8 cellular contexts compared by ENCODE assay signal in genomic region chr14:55245657-55246268, GRCh38. TPM values are rescaled to one million over a fixed set of nuclear protein-coding genes. Genes with fewer than 3 reads are reported as not detected.
DNase-seq lines count a peak whose midpoint lies in the region; ATAC-seq and TF ChIP-seq lines count a peak whose summit lies in the region.

No MANE protein-coding gene starts in this region.

- no peak for ATAC-seq in GM19467 (IDR thresholded peaks at IDR 0.05; ENCODE audit: unreplicated experiment)
- ATAC-seq in HG02571 (IDR thresholded peaks at IDR 0.05; ENCODE audit: unreplicated experiment), result no peak

- no peak overlapping the region for H3K27ac ChIP-seq in parathyroid adenoma

- H3K27me3 ChIP-seq in parathyroid adenoma (ENCODE audit: control insufficient read depth, insufficient read depth, low read length), result no peaks in the 10 kb centered on the region

- no peak overlapping the region for H2AFZ ChIP-seq in parathyroid adenoma

- no peaks in the 10 kb centered on the region for H3K9me3 ChIP-seq in parathyroid adenoma (ENCODE audit: control insufficient read depth, low read length)

- no peaks in the 10 kb centered on the region for H3K36me3 ChIP-seq in parathyroid adenoma (ENCODE audit: control insufficient read depth, insufficient read depth, low read length)

- no peak overlapping the region for H3K4me3 ChIP-seq in parathyroid adenoma (ENCODE audit: low read depth, low read length)

- no peak overlapping the region for H3K4me2 ChIP-seq in parathyroid adenoma (ENCODE audit: low read length)

- no peaks in the 10 kb centered on the region for H3K4me1 ChIP-seq in parathyroid adenoma

- peak; percentile 9 for DNase-seq in stimulated activated CD4-positive, alpha-beta T cell treated with anti-CD3 and anti-CD28 coated beads, Interleukin-2, amount 100 ng/mL, for 4 hours (ENCODE audit: low read depth)
- no peak for DNase-seq in stimulated activated CD4-positive, alpha-beta T cell treated with anti-CD3 and anti-CD28 coated beads, Interleukin-1b, Interleukin-23, amount 100 ng/mL, for 48 hours
- peak; percentile 16 for DNase-seq in NCI-H526 treated with DMSO at 0.1 percent for 48 hours (lab: John Stamatoyannopoulos, UW)
- peak; percentile 39 to 56 for DNase-seq in dermis microvascular lymphatic vessel endothelial cell (ENCODE audit: low read depth in 2 of 2)
- no peak for DNase-seq in mesenteric fat pad (ENCODE audit: low spot score)

- H3K9ac ChIP-seq in parathyroid adenoma, result no peak overlapping the region

- TF ChIP-seq CTCF in parathyroid adenoma (IDR thresholded peaks at IDR 0.05), result peak; percentile 62

- H3K79me2 ChIP-seq in parathyroid adenoma, result no peaks in the 10 kb centered on the region

RNA-seq across cellular contexts. Expression of gene FBXO34, which starts 25.5 kb away (rescaled TPM):
- total RNA-seq in dermis microvascular lymphatic vessel endothelial cell, result 18.9 and 25.7 TPM in 2 replicates
- 17.9 TPM for total RNA-seq in mesenteric fat pad

RNA-seq across cellular contexts. Expression of gene DLGAP5, which starts 54.4 kb away (rescaled TPM):
- 8.7 and 33.6 TPM in 2 replicates for total RNA-seq in dermis microvascular lymphatic vessel endothelial cell
- not detected for total RNA-seq in mesenteric fat pad

Comparison
In these comparisons a context has a peak if more than half of its experiments do, and no peak if none do; other contexts are left out.
1. DNase-seq: peak in stimulated activated CD4-positive, alpha-beta T cell treated with anti-CD3 and anti-CD28 coated beads, Interleukin-2, amount 100 ng/mL, for 4 hours (single experiment), NCI-H526 treated with DMSO at 0.1 percent for 48 hours (single experiment) and dermis microvascular lymphatic vessel endothelial cell (2 of 2); none in stimulated activated CD4-positive, alpha-beta T cell treated with anti-CD3 and anti-CD28 coated beads, Interleukin-1b, Interleukin-23, amount 100 ng/mL, for 48 hours (single experiment) and mesenteric fat pad (single experiment).